ENCODE assay signal across 8 cellular contexts in the genomic region with DNA sequence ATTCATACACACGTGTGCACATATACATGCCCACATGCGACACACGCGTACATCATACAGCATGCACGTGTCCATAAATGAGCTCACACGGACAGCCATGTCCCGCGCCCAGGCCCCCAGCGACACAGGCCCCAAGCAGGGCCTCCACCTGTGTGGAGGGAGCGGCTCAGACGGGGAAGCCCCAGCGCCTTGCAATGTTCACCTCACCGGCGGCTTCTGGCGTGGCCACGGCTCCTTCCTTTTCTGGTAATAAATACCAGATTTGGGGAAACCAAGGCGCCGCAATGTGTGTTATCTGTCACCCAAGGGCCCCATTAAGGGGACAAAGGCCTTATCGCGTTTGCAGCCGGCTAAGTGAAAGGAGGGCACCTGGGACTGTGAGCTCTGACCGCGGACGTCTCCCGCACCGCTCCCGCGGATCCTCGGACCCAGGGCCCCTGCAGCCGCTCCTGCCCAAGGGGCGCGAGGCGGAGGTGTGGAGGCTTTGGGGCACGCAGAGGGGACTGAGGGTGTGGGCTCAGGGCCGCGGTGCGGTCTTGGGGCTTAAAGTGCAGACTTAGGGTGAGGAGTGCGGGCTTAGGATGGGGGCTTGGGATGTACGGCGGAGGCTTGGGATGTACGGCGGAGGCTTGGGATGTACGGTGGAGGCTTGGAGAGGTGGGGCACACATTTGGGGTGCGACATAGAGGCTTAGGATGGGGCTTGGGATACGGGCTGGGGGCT. TPM values are rescaled to one million over a fixed set of nuclear protein-coding genes. Genes with fewer than 3 reads are reported as not detected.
DNase-seq lines count a peak whose midpoint lies in the region; ATAC-seq and TF ChIP-seq lines count a peak whose summit lies in the region.
"Not testable (repeated sequence)": the region's sequence is repeated elsewhere in the genome, so short reads cannot be mapped to it uniquely, and the experiment has no call there.

No MANE protein-coding gene starts in this region.

- peak overlapping the region; percentile 54 for H3K4me3 ChIP-seq in A673 (ENCODE audit: low read depth, low read length, poor library complexity, severe bottlenecking)
- H3K4me3 ChIP-seq in dorsolateral prefrontal cortex = peak overlapping the region; percentile 39 to 72 (median 62)
- peak overlapping the region; percentile 67 for H3K4me3 ChIP-seq in iPS-20b (ENCODE audit: low read length)
- peak overlapping the region; percentile 53 for H3K4me3 ChIP-seq in ovary

- TF ChIP-seq POLR2A in ovary (IDR thresholded peaks at IDR 0.05) = not testable (repeated sequence)

- not testable (repeated sequence) for BruUV-seq in A673 (replicated peaks; lab: Mats Ljungman, UMichigan)

- not testable (repeated sequence) for TF ChIP-seq CTCF in A673 (conservative IDR thresholded peaks at IDR 0.05; ENCODE audit: low read depth, low read length); dorsolateral prefrontal cortex (IDR thresholded peaks at IDR 0.05 in 54 of 56, conservative IDR thresholded peaks at IDR 0.05 in 2 of 56; ENCODE audit: low read depth in 1 of 56, partially characterized antibody in 56 of 56); ovary (IDR thresholded peaks at IDR 0.05)

- 28 to 38% (median 37%) methylated on average over 45 of the region's 45 CpGs for WGBS in ovary, 3 donors

- H3K27ac Mint-ChIP-seq in activated T-helper 17 cell treated with anti-CD3 and anti-CD28 coated beads, Interleukin-2, amount 50 U/mL, for 72 hours = peak overlapping the region; percentile 67

- not testable (repeated sequence) for H3K27me3 ChIP-seq in A673 (replicated peaks; ENCODE audit: insufficient read depth, low read depth, low read length, poor library complexity); dorsolateral prefrontal cortex; ovary
- peaks cover 10% of the 10 kb centered on the region; the same call in 1 of the 2 replicates for H3K27me3 ChIP-seq in iPS-20b (ENCODE audit: insufficient read depth, low read length)

- CTCF ChIA-PET in A673 (lab: Charles Lee) = not testable (repeated sequence)

- H3K4me1 ChIP-seq in A673 (ENCODE audit: insufficient read depth, low read length, poor library complexity, severe bottlenecking) (peaks cover 14% of the 10 kb centered on the region), iPS-20b (ENCODE audit: insufficient read depth, low read length) (peaks cover 12% of the 10 kb centered on the region; the same call in 1 of the 2 replicates), ovary (ENCODE audit: insufficient read depth) (peaks cover 21% of the 10 kb centered on the region)

- peaks cover 29% of the 10 kb centered on the region for H3K4me1 Mint-ChIP-seq in activated T-helper 17 cell treated with anti-CD3 and anti-CD28 coated beads, Interleukin-2, amount 50 U/mL, for 72 hours

- not testable (repeated sequence) for H3K27me3 Mint-ChIP-seq in activated T-helper 17 cell treated with anti-CD3 and anti-CD28 coated beads, Interleukin-2, amount 50 U/mL, for 72 hours

- intact Hi-C loops in A673 (cut with micrococcal nuclease; ENCODE audit: unreplicated experiment) (loop anchor here (5.0 kb wide), 1 partner anchor 54 kb away; no protein-coding TSS in a partner anchor), dorsolateral prefrontal cortex (cut with DNase I) (loop anchor here (2.0 to 10.0 kb wide), 4 partner anchors 74 to 174 kb away; a partner anchor contains a TSS), ovary (cut with DNase I) (loop anchor here in 2 of 4 donors (5.0 to 10.0 kb wide), 2 partner anchors 51 to 56 kb away; no protein-coding TSS in a partner anchor)

- H3K9me3 ChIP-seq in A673 (ENCODE audit: low read depth, low read length, poor library complexity, severe bottlenecking); iPS-20b (ENCODE audit: insufficient read depth, low read depth, low read length); ovary: not testable (repeated sequence)

- H3K27ac ChIP-seq in A673 (ENCODE audit: low read depth, low read length, poor library complexity, severe bottlenecking); iPS-20b (ENCODE audit: low read length); ovary: not testable (repeated sequence)
- peak overlapping the region in 24 of 59 donors; percentile 10 to 76 (median 54) for H3K27ac ChIP-seq in dorsolateral prefrontal cortex

- POLR2A ChIA-PET in A673 (lab: Charles Lee; ENCODE audit: low non-redundant PET) = interaction anchor here (0.6 kb wide), 1 partner anchor 420 kb away, joined by 8 read pairs; no protein-coding TSS in a partner anchor

- ATAC-seq in activated T-helper 17 cell treated with anti-CD3 and anti-CD28 coated beads, Interleukin-2, amount 50 U/mL, for 72 hours (replicated peaks) = peak; percentile 51

- H3K9ac ChIP-seq in iPS-20b (ENCODE audit: low read depth, low read length) = not testable (repeated sequence)

- not testable (repeated sequence) for H3K9me3 Mint-ChIP-seq in activated T-helper 17 cell treated with anti-CD3 and anti-CD28 coated beads, Interleukin-2, amount 50 U/mL, for 72 hours

- not testable (repeated sequence) for H3K36me3 ChIP-seq in A673 (ENCODE audit: insufficient read depth, low read length, poor library complexity, severe bottlenecking); iPS-20b (ENCODE audit: insufficient read depth, low read depth, low read length); ovary

- H3K36me3 Mint-ChIP-seq in activated T-helper 17 cell treated with anti-CD3 and anti-CD28 coated beads, Interleukin-2, amount 50 U/mL, for 72 hours (ENCODE audit: low read depth) = peaks cover 17% of the 10 kb centered on the region

- H3K4me3 Mint-ChIP-seq in activated T-helper 17 cell treated with anti-CD3 and anti-CD28 coated beads, Interleukin-2, amount 50 U/mL, for 72 hours = peak overlapping the region; percentile 85

- TF ChIP-seq EP300 in ovary (IDR thresholded peaks at IDR 0.05) = not testable (repeated sequence)

- not testable (repeated sequence) for DNase-seq in A673 (ENCODE audit: low spot score)
- peak; percentile 43 for DNase-seq in HT-29 (ENCODE audit: low spot score)
- peak; percentile 48 for DNase-seq in T-helper 9 cell
- peak in 1 of 10 donors; percentile 32 for DNase-seq in dorsolateral prefrontal cortex
- DNase-seq in ovary = peak in 1 of 5 donors; percentile 36
- DNase-seq in stimulated activated CD8-positive, alpha-beta memory T cell treated with anti-CD3 and anti-CD28 coated beads, Interleukin-15, amount 100 ng/mL, for 1 hour (ENCODE audit: low read depth) = peak; percentile 15

RNA-seq across cellular contexts. Expression of a gene that starts 1.9 kb away (rescaled TPM):
- total RNA-seq in A673 (2021) = 30.3 and 32.3 TPM in 2 replicates
- 8.6 and 13.8 TPM in 2 replicates for total RNA-seq in HT-29 (2014; rRNA removed; shearing (Covaris generic))
- 1 to 10 TPM; 3.0 to 5.2 TPM for total RNA-seq in activated T-helper 17 cell treated with anti-CD3 and anti-CD28 coated beads, Interleukin-2, amount 50 U/mL, for 72 hours
- total RNA-seq in dorsolateral prefrontal cortex = 10 to 100 TPM; 25.1 to 60.3 (median 37.0) TPM
- 10 to 100 TPM; 16.1 to 37.6 (median 32.2) TPM for total RNA-seq in ovary
- 10 to 100 TPM; 16.3 to 18.3 TPM for polyA plus RNA-seq in ovary
